ENCODE assay signal across 11 cellular contexts in the genomic region with DNA sequence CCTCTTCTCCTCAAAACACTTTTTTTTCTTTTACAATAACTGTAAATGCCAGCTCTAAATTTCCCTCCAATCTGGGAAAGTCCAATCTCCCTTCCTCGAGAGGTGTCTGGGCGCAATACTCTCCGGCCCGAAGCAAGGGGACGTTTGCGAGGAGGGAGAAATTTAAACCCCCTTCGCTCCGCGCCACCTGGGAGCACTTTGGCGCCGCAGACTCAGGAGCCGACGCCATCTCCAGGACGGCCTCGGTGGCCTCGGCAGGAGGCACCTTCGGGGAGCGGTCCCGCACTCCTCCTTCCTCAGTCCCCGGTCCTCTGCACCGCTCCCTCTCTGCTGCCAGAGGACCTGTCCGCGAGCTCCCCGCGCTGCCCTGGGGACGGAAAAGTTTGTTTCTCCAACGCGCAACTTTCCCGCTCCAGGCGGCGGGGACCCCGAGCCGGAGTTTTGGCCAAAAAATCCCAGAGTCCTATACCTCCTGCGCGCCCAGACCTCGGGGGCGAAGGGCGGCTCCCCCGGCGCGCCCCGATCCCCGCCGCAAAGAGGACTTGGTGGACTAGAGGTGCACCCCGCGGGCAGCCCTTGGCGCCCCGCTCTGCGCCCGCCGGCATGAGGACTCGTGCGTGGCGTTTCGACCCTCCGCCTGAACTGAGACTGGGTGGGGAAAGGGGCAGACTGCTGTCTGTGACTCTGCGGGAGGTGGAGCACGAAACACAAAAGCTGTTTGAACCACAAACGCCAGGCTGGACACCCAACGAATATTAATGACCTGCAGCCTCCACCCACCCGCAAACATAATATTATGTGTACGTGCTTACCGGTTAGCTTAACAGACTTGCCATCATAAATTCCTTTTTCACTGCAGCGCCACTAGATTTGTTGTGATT.
A peak's percentile ranks its signal among the peaks of the same experiment; 100 is the strongest.
DNase-seq lines count a peak whose midpoint lies in the region; ATAC-seq, FAIRE-seq and TF ChIP-seq lines count a peak whose summit lies in the region.
"Had no signal": no experiment of that assay in that cellular context is flagged by ENCODE, and none has a peak within 500 bp of the region (broad histone marks: within the 10 kb centered on the region; RNA-seq: fewer than 3 reads in every experiment).

No MANE protein-coding gene starts in this region.

- no peak for TF ChIP-seq POLR2A in lower leg skin (IDR thresholded peaks at IDR 0.05)

- no peak for ATAC-seq in HG02759 (IDR thresholded peaks at IDR 0.05; ENCODE audit: unreplicated experiment)

- no peaks in the 10 kb centered on the region for H3K36me3 Mint-ChIP-seq in mesothelial cell of epicardium

- H3K4me1 Mint-ChIP-seq in mesothelial cell of epicardium, result peaks cover 21% of the 10 kb centered on the region

- H3K27me3 Mint-ChIP-seq in mesothelial cell of epicardium (ENCODE audit: low read depth), result peaks cover 5% of the 10 kb centered on the region

- peak overlapping the region; percentile 47 for H3K27ac Mint-ChIP-seq in mesothelial cell of epicardium

- 4 to 6% methylated on average over 61 to 62 of the region's 64 CpGs for WGBS in lower leg skin, 2 donors

- H3K9me3 Mint-ChIP-seq in mesothelial cell of epicardium, result peaks cover 4% of the 10 kb centered on the region

- peak overlapping the region; percentile 66 for H3K4me3 ChIP-seq in AG09309 (ENCODE audit: control insufficient read depth, low read depth, low read length)
- H3K4me3 ChIP-seq in lower leg skin (ENCODE audit: low read depth, poor library complexity, severe bottlenecking), result no peak overlapping the region

- FAIRE-seq in RCC 7860 (lab: Jason Lieb, UNC), result no peak

- no peak for DNase-seq in AG09309 (ENCODE audit: low read depth)
- DNase-seq in HK-2 (ENCODE audit: unreplicated experiment), result peak; percentile 26
- DNase-seq in dermis blood vessel endothelial cell, result peak; percentile 37
- peak in 1 of 2 experiments; percentile 56 for DNase-seq in mesothelial cell of epicardium (ENCODE audit: low spot score in 2 of 2, unreplicated experiment in 2 of 2)
- no peak for DNase-seq in RCC 7860 (ENCODE audit: low spot score)
- DNase-seq in lower leg skin (ENCODE audit: low spot score in 2 of 2), result no peak
- DNase-seq in NK-92 treated with Interleukin-12 subunit alpha and Interleukin-12 subunit beta, amount 100 ng/mL, for 24 hours (lab: John Stamatoyannopoulos, UW), result no peak
- DNase-seq: DND-41, KBM-7, SHP77 had no signal

- TF ChIP-seq CTCF in AG09309 (IDR thresholded peaks at IDR 0.05; ENCODE audit: control insufficient read depth, insufficient read depth, low read depth, low read length, missing control alignments) (no peak), mesothelial cell of epicardium (IDR thresholded peaks at IDR 0.05; ENCODE audit: unreplicated experiment) (no peak), lower leg skin (IDR thresholded peaks at IDR 0.05) (no peak)

- peak overlapping the region; percentile 75 for H3K4me3 Mint-ChIP-seq in mesothelial cell of epicardium

- intact Hi-C loops in lower leg skin (cut with DNase I; ENCODE audit: low total_unique reads), result no loop called here

Comparison
In these comparisons a context has a peak if more than half of its experiments do, and no peak if none do; other contexts are left out.
1. DNase-seq: peak in HK-2 (single experiment) and dermis blood vessel endothelial cell (single experiment); none in AG09309 (single experiment), RCC 7860 (single experiment), lower leg skin (0 of 2) and NK-92 treated with Interleukin-12 subunit alpha and Interleukin-12 subunit beta, amount 100 ng/mL, for 24 hours (single experiment).